Comparison of ENCODE assay signal across 13 cellular contexts in genomic region chr5:40883051-40883450, GRCh38. TPM values are rescaled to one million over a fixed set of nuclear protein-coding genes. Genes with fewer than 3 reads are reported as not detected.
"Had no signal": no experiment of that assay in that cellular context is flagged by ENCODE, and none has a peak within 500 bp of the region (broad histone marks: within the 10 kb centered on the region; RNA-seq: fewer than 3 reads in every experiment).

No MANE protein-coding gene starts in this region.

RNA-seq across cellular contexts. Expression of gene C7, which starts 26.2 kb away (rescaled TPM):
- total RNA-seq: activated B cell treated with CpG ODN at 0.5 μM for 24 hours; activated CD4-positive, alpha-beta memory T cell treated with anti-CD3 and anti-CD28 coated beads for 36 hours; activated CD4-positive, alpha-beta memory T cell treated with anti-CD3 and anti-CD28 coated beads, Interleukin-2, amount 10 ng/mL, durations not matched to agents 7 days and 5 days; activated CD4-positive, alpha-beta T cell treated with anti-CD3 and anti-CD28 coated beads for 36 hours; activated CD4-positive, alpha-beta T cell treated with anti-CD3 and anti-CD28 coated beads, Interleukin-2, amount 10 ng/mL, durations not matched to agents 24 days and 14 days; activated CD4-positive, alpha-beta T cell treated with anti-CD3 and anti-CD28 coated beads, Interleukin-2, amount 10 ng/mL, durations not matched to agents 7 days and 5 days; activated CD8-positive, alpha-beta memory T cell treated with anti-CD3 and anti-CD28 coated beads for 36 hours; activated CD8-positive, alpha-beta memory T cell treated with anti-CD3 and anti-CD28 coated beads, Interleukin-2, amount 10 ng/mL, durations not matched to agents 7 days and 5 days; activated CD8-positive, alpha-beta T cell treated with anti-CD3 and anti-CD28 coated beads for 36 hours; activated CD8-positive, alpha-beta T cell treated with anti-CD3 and anti-CD28 coated beads, Interleukin-2, amount 10 ng/mL, durations not matched to agents 7 days and 5 days; T-helper 1 cell treated with Interleukin-12 subunit alpha and Interleukin-12 subunit beta and Interleukin-4 antibody, amounts not matched to agents 30 ng/mL and 1 ng/mL, for 36 hours; T-helper 17 cell; T-helper 2 cell treated with Interferon-gamma antibody and Interleukin-4, amounts not matched to agents 100 ng/mL and 5 ng/mL, for 36 hours had no signal
